8 cellular contexts compared by ENCODE assay signal in genomic region chr5:88732181-88732633, GRCh38.
DNase-seq lines count a peak whose midpoint lies in the region; ATAC-seq and TF ChIP-seq lines count a peak whose summit lies in the region.

No MANE protein-coding gene starts in this region.

- TF ChIP-seq CTCF in kidney epithelial cell (IDR thresholded peaks at IDR 0.05; ENCODE audit: insufficient read depth, low read length, poor library complexity, severe bottlenecking) = no peak

- ATAC-seq in GM19023 (IDR thresholded peaks at IDR 0.05; ENCODE audit: unreplicated experiment) (peak; percentile 56), HG02981 (IDR thresholded peaks at IDR 0.05; ENCODE audit: unreplicated experiment) (peak; percentile 56)

- no peaks in the 10 kb centered on the region for H3K27me3 ChIP-seq in kidney epithelial cell (ENCODE audit: control insufficient read depth, insufficient read depth, low read length)

- peak; percentile 95 for DNase-seq in SIG-M5 treated with dmso at 0.1 percent for 504 hours (lab: John Stamatoyannopoulos, UW; ENCODE audit: unreplicated experiment)
- DNase-seq in kidney epithelial cell (ENCODE audit: low read depth) = peak; percentile 50
- no peak for DNase-seq in central memory CD4-positive, alpha-beta T cell
- DNase-seq in NCI-H524 treated with DMSO at 0.1 percent for 48 hours (lab: John Stamatoyannopoulos, UW) = no peak
- no peak for DNase-seq in NCI-H1930 (lab: John Stamatoyannopoulos, UW)
- DNase-seq in NCI-H1694 (lab: John Stamatoyannopoulos, UW) = no peak

- no peaks in the 10 kb centered on the region for H3K36me3 ChIP-seq in kidney epithelial cell (ENCODE audit: control insufficient read depth, insufficient read depth, low read length)

- no peak overlapping the region for H3K4me3 ChIP-seq in kidney epithelial cell (ENCODE audit: low read depth, low read length)

Comparison
In these comparisons a context has a peak if more than half of its experiments do, and no peak if none do; other contexts are left out.
1. DNase-seq: peak in SIG-M5 treated with dmso at 0.1 percent for 504 hours (single experiment) and kidney epithelial cell (single experiment); none in central memory CD4-positive, alpha-beta T cell (single experiment), NCI-H524 treated with DMSO at 0.1 percent for 48 hours (single experiment), NCI-H1930 (0 of 2) and NCI-H1694 (single experiment).